In the genomic region with DNA sequence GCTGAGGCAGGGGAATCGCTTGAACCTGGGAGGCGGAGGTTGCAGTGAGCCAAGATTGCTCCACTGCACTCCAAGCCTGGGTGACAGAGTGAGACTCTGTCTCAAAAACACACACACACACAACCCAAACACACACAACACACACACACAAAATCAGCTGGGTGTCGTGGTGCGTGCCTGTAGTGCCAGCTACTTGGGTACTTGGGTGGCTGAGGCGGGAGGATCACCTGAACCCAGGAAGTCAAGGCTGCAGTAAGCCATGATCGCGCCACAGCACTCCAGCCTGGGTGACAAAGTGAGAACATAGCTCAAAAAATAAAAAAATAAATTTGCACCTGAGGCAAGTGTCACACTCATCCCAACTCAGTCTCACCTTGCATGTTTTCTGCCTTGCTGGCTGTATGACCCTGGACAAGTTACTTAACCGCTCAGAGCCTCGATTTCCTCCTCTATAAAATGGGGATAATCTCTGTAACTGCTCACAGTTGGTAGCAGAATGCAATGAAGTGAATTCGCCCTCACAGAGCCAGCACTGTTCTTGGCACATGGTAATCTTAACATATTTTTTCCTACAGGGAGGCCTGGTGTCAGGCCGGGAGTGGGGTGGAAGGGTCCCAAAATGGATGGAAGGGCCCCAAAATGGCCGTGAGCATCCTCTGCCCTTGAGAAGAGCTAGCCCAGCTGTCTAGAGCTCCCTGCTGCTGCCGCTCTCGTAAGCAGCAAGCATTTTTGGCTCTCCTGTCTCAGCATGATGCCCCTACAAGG, we compare ENCODE assay signal across 1 cellular context.
A peak's percentile ranks its signal among the peaks of the same experiment; 100 is the strongest.
TF ChIP-seq lines count a peak whose summit lies in the region.

No MANE protein-coding gene starts in this region.

TF ChIP-seq in GM12878, 131 proteins besides CTCF, POLR2A, EP300 and RAD21:
- TF ChIP-seq, protein P1, sequence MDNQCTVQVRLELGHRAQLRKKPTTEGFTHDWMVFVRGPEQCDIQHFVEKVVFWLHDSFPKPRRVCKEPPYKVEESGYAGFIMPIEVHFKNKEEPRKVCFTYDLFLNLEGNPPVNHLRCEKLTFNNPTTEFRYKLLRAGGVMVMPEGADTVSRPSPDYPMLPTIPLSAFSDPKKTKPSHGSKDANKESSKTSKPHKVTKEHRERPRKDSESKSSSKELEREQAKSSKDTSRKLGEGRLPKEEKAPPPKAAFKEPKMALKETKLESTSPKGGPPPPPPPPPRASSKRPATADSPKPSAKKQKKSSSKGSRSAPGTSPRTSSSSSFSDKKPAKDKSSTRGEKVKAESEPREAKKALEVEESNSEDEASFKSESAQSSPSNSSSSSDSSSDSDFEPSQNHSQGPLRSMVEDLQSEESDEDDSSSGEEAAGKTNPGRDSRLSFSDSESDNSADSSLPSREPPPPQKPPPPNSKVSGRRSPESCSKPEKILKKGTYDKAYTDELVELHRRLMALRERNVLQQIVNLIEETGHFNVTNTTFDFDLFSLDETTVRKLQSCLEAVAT (IDR thresholded peaks at IDR 0.05) = no peak
- no peak for TF ChIP-seq FOXK2 (IDR thresholded peaks at IDR 0.05)
- 0 out of 2 replicates have a peak, but pooled peaks have one; percentile 18 for TF ChIP-seq YY1 (IDR thresholded peaks at IDR 0.05; ENCODE audit: low read depth, low read length)
- no peak for TF ChIP-seq IKZF2 (IDR thresholded peaks at IDR 0.05)
- TF ChIP-seq, protein P2, sequence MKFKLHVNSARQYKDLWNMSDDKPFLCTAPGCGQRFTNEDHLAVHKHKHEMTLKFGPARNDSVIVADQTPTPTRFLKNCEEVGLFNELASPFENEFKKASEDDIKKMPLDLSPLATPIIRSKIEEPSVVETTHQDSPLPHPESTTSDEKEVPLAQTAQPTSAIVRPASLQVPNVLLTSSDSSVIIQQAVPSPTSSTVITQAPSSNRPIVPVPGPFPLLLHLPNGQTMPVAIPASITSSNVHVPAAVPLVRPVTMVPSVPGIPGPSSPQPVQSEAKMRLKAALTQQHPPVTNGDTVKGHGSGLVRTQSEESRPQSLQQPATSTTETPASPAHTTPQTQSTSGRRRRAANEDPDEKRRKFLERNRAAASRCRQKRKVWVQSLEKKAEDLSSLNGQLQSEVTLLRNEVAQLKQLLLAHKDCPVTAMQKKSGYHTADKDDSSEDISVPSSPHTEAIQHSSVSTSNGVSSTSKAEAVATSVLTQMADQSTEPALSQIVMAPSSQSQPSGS (IDR thresholded peaks at IDR 0.05; ENCODE audit: low read length) = no peak
